12 cellular contexts compared by ENCODE assay signal in the genomic region with DNA sequence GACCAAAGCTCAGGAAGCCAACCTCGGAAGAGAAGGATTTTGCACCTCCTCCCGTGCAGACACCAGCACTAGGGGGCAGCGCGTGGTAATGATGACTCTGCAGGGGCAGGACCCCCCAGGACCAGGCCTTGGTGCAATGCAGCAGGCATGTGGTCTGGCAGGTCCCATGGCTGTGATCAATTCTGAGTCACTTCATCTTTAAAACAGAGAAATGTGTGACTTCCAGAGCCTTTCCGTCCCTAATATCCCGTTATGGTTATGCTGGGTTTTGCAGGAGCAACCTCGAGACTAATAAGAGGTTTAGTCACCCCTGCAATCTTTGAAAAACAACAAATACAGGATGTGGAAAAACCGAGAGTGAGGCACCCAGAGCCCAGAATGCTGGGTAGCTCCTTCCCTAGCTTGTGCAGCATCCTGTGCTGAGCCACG. TPM values are rescaled to one million over a fixed set of nuclear protein-coding genes. Genes with fewer than 3 reads are reported as not detected.
DNase-seq lines count a peak whose midpoint lies in the region; ATAC-seq, FAIRE-seq and TF ChIP-seq lines count a peak whose summit lies in the region.
"Had no signal": no experiment of that assay in that cellular context is flagged by ENCODE, and none has a peak within 500 bp of the region (broad histone marks: within the 10 kb centered on the region; RNA-seq: fewer than 3 reads in every experiment).

No MANE protein-coding gene starts in this region.

- H2AK5ac ChIP-seq in mesendoderm (ENCODE audit: low read length) = no peak overlapping the region

- no peak overlapping the region for H3K4me2 ChIP-seq in mesendoderm (ENCODE audit: low read length)

- no peak overlapping the region for H2BK5ac ChIP-seq in mesendoderm (ENCODE audit: low read length)

- peaks cover 20% of the 10 kb centered on the region for H3K36me3 Mint-ChIP-seq in stimulated activated effector memory CD8-positive, alpha-beta T cell treated with anti-CD3 and anti-CD28 coated beads, Interleukin-12 subunit alpha, Interleukin-12 subunit beta, amount 100 ng/mL, for 72 hours

- peak; percentile 52 for FAIRE-seq in HTR-8/SVneo (lab: Jason Lieb, UNC)

- H3K79me2 ChIP-seq in mesendoderm (ENCODE audit: control insufficient read depth, insufficient read depth, low read length) = no peaks in the 10 kb centered on the region

- peak; percentile 42 for TF ChIP-seq CTCF in cardiac fibroblast (IDR thresholded peaks at IDR 0.05; ENCODE audit: low read depth, low read length)

- H3K4me1 ChIP-seq in mesendoderm (ENCODE audit: control insufficient read depth, low read depth, low read length) = no peaks in the 10 kb centered on the region

- H3K79me1 ChIP-seq in mesendoderm (ENCODE audit: low read length) = no peaks in the 10 kb centered on the region

- peaks cover 5% of the 10 kb centered on the region for H3K4me1 Mint-ChIP-seq in stimulated activated effector memory CD8-positive, alpha-beta T cell treated with anti-CD3 and anti-CD28 coated beads, Interleukin-12 subunit alpha, Interleukin-12 subunit beta, amount 100 ng/mL, for 72 hours
- H3K4me1 Mint-ChIP-seq: activated naive CD8-positive, alpha-beta T cell treated with anti-CD3 and anti-CD28 coated beads, Interleukin-2, amount 50 U/mL, for 24 hours had no signal

- WGBS in mesendoderm (ENCODE audit: extremely low coverage, insufficient coverage, low lambda C conversion rate) = no CpG with 5 or more reads among the region's 9 CpGs

- H3K36me3 ChIP-seq in mesendoderm (ENCODE audit: control insufficient read depth, insufficient read depth, low read length) = no peaks in the 10 kb centered on the region
- H3K36me3 ChIP-seq: SJCRH30 had no signal

- no peak overlapping the region for H3K27ac ChIP-seq in mesendoderm (ENCODE audit: low read depth, low read length)
- H3K27ac ChIP-seq: SJCRH30 had no signal

- H4K5ac ChIP-seq in mesendoderm (ENCODE audit: low read length) = no peak overlapping the region

- in situ Hi-C loops in Caki2 (cut with HindIII; ENCODE audit: low pct_unique_long_range_greater_than_20kb, low sequenced_read_pairs) = no loop called here

- H3K4me3 Mint-ChIP-seq in stimulated activated effector memory CD8-positive, alpha-beta T cell treated with anti-CD3 and anti-CD28 coated beads, Interleukin-12 subunit alpha, Interleukin-12 subunit beta, amount 100 ng/mL, for 72 hours = no peak overlapping the region
- H3K4me3 Mint-ChIP-seq: activated CD8-positive, alpha-beta T cell treated with anti-CD3 and anti-CD28 coated beads for 36 hours; activated naive CD8-positive, alpha-beta T cell treated with anti-CD3 and anti-CD28 coated beads, Interleukin-2, amount 50 U/mL, for 24 hours had no signal

- no peak overlapping the region for H3K23ac ChIP-seq in mesendoderm (ENCODE audit: low read length)

- no peaks in the 10 kb centered on the region for H3K27me3 ChIP-seq in mesendoderm (ENCODE audit: insufficient read depth, low read length, poor library complexity)
- H3K27me3 ChIP-seq: SJCRH30 had no signal

- H3K9ac ChIP-seq in mesendoderm (ENCODE audit: low read length) = no peak overlapping the region

- H3K4me3 ChIP-seq in cardiac fibroblast (replicated peaks in 1 of 2; ENCODE audit: low read depth in 2 of 2, low read length in 2 of 2) (no peak overlapping the region), mesendoderm (ENCODE audit: low read length) (no peak overlapping the region)
- H3K4me3 ChIP-seq: SJCRH30 had no signal

- H3K27ac Mint-ChIP-seq in stimulated activated effector memory CD8-positive, alpha-beta T cell treated with anti-CD3 and anti-CD28 coated beads, Interleukin-12 subunit alpha, Interleukin-12 subunit beta, amount 100 ng/mL, for 72 hours = no peak overlapping the region
- H3K27ac Mint-ChIP-seq: activated CD8-positive, alpha-beta T cell treated with anti-CD3 and anti-CD28 coated beads for 36 hours; activated naive CD8-positive, alpha-beta T cell treated with anti-CD3 and anti-CD28 coated beads, Interleukin-2, amount 50 U/mL, for 24 hours had no signal

- H3K18ac ChIP-seq in mesendoderm (ENCODE audit: low read length) = no peak overlapping the region

- H3K4ac ChIP-seq in mesendoderm (ENCODE audit: low read depth, low read length) = no peak overlapping the region

- ATAC-seq in stimulated activated effector memory CD8-positive, alpha-beta T cell treated with anti-CD3 and anti-CD28 coated beads, Interleukin-12 subunit alpha, Interleukin-12 subunit beta, amount 100 ng/mL, for 72 hours = no peak
- ATAC-seq: activated CD8-positive, alpha-beta T cell treated with anti-CD3 and anti-CD28 coated beads for 36 hours; activated naive CD8-positive, alpha-beta T cell treated with anti-CD3 and anti-CD28 coated beads, Interleukin-2, amount 50 U/mL, for 24 hours had no signal

- H2BK120ac ChIP-seq in mesendoderm (ENCODE audit: low read depth, low read length) = no peak overlapping the region

- no peak overlapping the region for H2BK15ac ChIP-seq in mesendoderm (replicated peaks; ENCODE audit: low read depth)

- no peaks in the 10 kb centered on the region for H3K9me3 Mint-ChIP-seq in stimulated activated effector memory CD8-positive, alpha-beta T cell treated with anti-CD3 and anti-CD28 coated beads, Interleukin-12 subunit alpha, Interleukin-12 subunit beta, amount 100 ng/mL, for 72 hours

- peak; percentile 78 for DNase-seq in Caki2 (ENCODE audit: low read depth)
- peak; percentile 67 for DNase-seq in HTR-8/SVneo (ENCODE audit: insufficient read length, low spot score)
- peak; percentile 58 to 98 for DNase-seq in cardiac fibroblast (ENCODE audit: low read depth in 2 of 2)
- peak; percentile 60 for DNase-seq in mesendoderm
- no peak for DNase-seq in NCI-H1105 (lab: John Stamatoyannopoulos, UW)
- no peak for DNase-seq in LoVo (ENCODE audit: low spot score)
- DNase-seq in stimulated activated effector memory CD8-positive, alpha-beta T cell treated with anti-CD3 and anti-CD28 coated beads, Interleukin-12 subunit alpha, Interleukin-12 subunit beta, amount 100 ng/mL, for 72 hours (ENCODE audit: low spot score in 2 of 2) = no peak
- no peak for DNase-seq in ecto neural progenitor cell (ENCODE audit: low spot score)
- DNase-seq: activated CD8-positive, alpha-beta T cell treated with anti-CD3 and anti-CD28 coated beads for 36 hours; activated naive CD8-positive, alpha-beta T cell treated with anti-CD3 and anti-CD28 coated beads, Interleukin-2, amount 50 U/mL, for 24 hours had no signal

- no peak overlapping the region for H3K56ac ChIP-seq in mesendoderm (ENCODE audit: low read length)

- no peak overlapping the region for H4K8ac ChIP-seq in mesendoderm (ENCODE audit: low read depth, low read length)

RNA-seq across cellular contexts. Expression of gene GJD4, which starts 30.2 kb away (rescaled TPM):
- not detected in 2 replicates for total RNA-seq in Caki2 (2014; rRNA removed; shearing (Covaris generic); ENCODE audit: low replicate concordance)
- polyA plus RNA-seq in mesendoderm (2013, experiment 1 of 2) = 0.03 TPM
- polyA plus RNA-seq in mesendoderm (2013, experiment 2 of 2) = 0.03 TPM
- total RNA-seq: activated CD8-positive, alpha-beta T cell treated with anti-CD3 and anti-CD28 coated beads for 36 hours; lower leg skin had no signal

Comparison
In these comparisons a context has a peak if more than half of its experiments do, and no peak if none do; other contexts are left out.
1. DNase-seq: peak in Caki2 (single experiment), HTR-8/SVneo (single experiment), cardiac fibroblast (2 of 2) and mesendoderm (single experiment); none in NCI-H1105 (single experiment), LoVo (single experiment), stimulated activated effector memory CD8-positive, alpha-beta T cell treated with anti-CD3 and anti-CD28 coated beads, Interleukin-12 subunit alpha, Interleukin-12 subunit beta, amount 100 ng/mL, for 72 hours (0 of 2) and ecto neural progenitor cell (single experiment).